ENCODE assay signal across 8 cellular contexts in genomic region chr2:39118786-39119499, GRCh38. TPM values are rescaled to one million over a fixed set of nuclear protein-coding genes. Genes with fewer than 3 reads are reported as not detected.
DNase-seq lines count a peak whose midpoint lies in the region; ATAC-seq, FAIRE-seq and TF ChIP-seq lines count a peak whose summit lies in the region.

No MANE protein-coding gene starts in this region.

- H3K36me3 Mint-ChIP-seq in activated naive CD8-positive, alpha-beta T cell, result peaks cover 17% of the 10 kb centered on the region
- peaks cover 12% of the 10 kb centered on the region for H3K36me3 Mint-ChIP-seq in type B pancreatic cell

- no peak for FAIRE-seq in HepG2 (lab: Jason Lieb, UNC)

- peaks cover 65% of the 10 kb centered on the region for H3K4me1 Mint-ChIP-seq in activated naive CD8-positive, alpha-beta T cell (ENCODE audit: low read depth)
- H3K4me1 Mint-ChIP-seq in type B pancreatic cell (ENCODE audit: unreplicated experiment), result peaks cover 38% of the 10 kb centered on the region

- H2AFZ ChIP-seq in HepG2 (ENCODE audit: low read length), result no peak overlapping the region

- peak overlapping the region; percentile 79 for H3K4me3 ChIP-seq in A673 (ENCODE audit: low read depth, low read length, poor library complexity, severe bottlenecking)
- H3K4me3 ChIP-seq in H7 (ENCODE audit: insufficient read depth, low read depth, low read length), result peak overlapping the region; percentile 76
- peak overlapping the region; percentile 69 to 87 (median 80) for H3K4me3 ChIP-seq in HepG2 (replicated peaks in 1 of 3; ENCODE audit: insufficient read depth in 1 of 3, low read depth in 2 of 3, low read length in 3 of 3)

- peaks cover 13% of the 10 kb centered on the region for H3K36me3 ChIP-seq in A673 (ENCODE audit: insufficient read depth, low read length, poor library complexity, severe bottlenecking)
- no peaks in the 10 kb centered on the region; the same call in 1 of the 2 replicates for H3K36me3 ChIP-seq in H7 (replicated peaks; ENCODE audit: control insufficient read depth, insufficient read depth, low read length)
- H3K36me3 ChIP-seq in HepG2 (replicated peaks in 1 of 2; ENCODE audit: control insufficient read depth in 1 of 2, insufficient read depth in 2 of 2, low read length in 2 of 2), result peaks cover 3 to 21% of the 10 kb centered on the region in 2 experiments

- peak overlapping the region; percentile 82 for H3K9ac ChIP-seq in HepG2 (ENCODE audit: insufficient read depth, low read depth, low read length)

- no peak for TF ChIP-seq POLR2A in HepG2 (IDR thresholded peaks at IDR 0.05; ENCODE audit: insufficient read depth in 1 of 2, low read depth in 2 of 2, low read length in 2 of 2)

- peak overlapping the region; percentile 97 for H3K4me3 Mint-ChIP-seq in activated naive CD8-positive, alpha-beta T cell
- peak overlapping the region; percentile 92 for H3K4me3 Mint-ChIP-seq in type B pancreatic cell

- H4K20me1 ChIP-seq in HepG2 (ENCODE audit: insufficient read depth, low read length), result peaks cover 50% of the 10 kb centered on the region

- DNase-seq in A673 (ENCODE audit: low spot score) (peak; percentile 32), H7 (no peak), HepG2 (ENCODE audit: low spot score) (no peak), type B pancreatic cell (ENCODE audit: extremely low spot score, unreplicated experiment) (no peak), inferior parietal cortex (ENCODE audit: extremely low spot score) (no peak), NCI-H146 (lab: John Stamatoyannopoulos, UW) (no peak)

- H3K27me3 ChIP-seq in A673 (replicated peaks; ENCODE audit: insufficient read depth, low read depth, low read length, poor library complexity) (no peaks in the 10 kb centered on the region), H7 (ENCODE audit: control insufficient read depth, insufficient read depth, low read length) (no peaks in the 10 kb centered on the region), HepG2 (ENCODE audit: control insufficient read depth in 1 of 2, insufficient read depth in 2 of 2, low read length in 2 of 2) (no peaks in the 10 kb centered on the region; a peak in 1 of 5 replicates)

- H3K9me3 ChIP-seq in A673 (ENCODE audit: low read depth, low read length, poor library complexity, severe bottlenecking) (no peaks in the 10 kb centered on the region), HepG2 (ENCODE audit: low read length) (no peaks in the 10 kb centered on the region)

- no peak for TF ChIP-seq RAD21 in HepG2 (CRISPR knock-in tag; IDR thresholded peaks at IDR 0.05)

- TF ChIP-seq EP300 in HepG2 (IDR thresholded peaks at IDR 0.05; ENCODE audit: low read depth in 2 of 2, low read length in 2 of 2) (no peak), HepG2 (CRISPR knock-in tag; IDR thresholded peaks at IDR 0.05; ENCODE audit: borderline replicate concordance) (no peak)

- H3K9me3 Mint-ChIP-seq in activated naive CD8-positive, alpha-beta T cell (ENCODE audit: low read depth), result peaks cover 6% of the 10 kb centered on the region
- peaks cover 5% of the 10 kb centered on the region for H3K9me3 Mint-ChIP-seq in type B pancreatic cell

- in situ Hi-C loops in HepG2 (cut with HindIII; ENCODE audit: extremely low pct_ligation_motif_present, low pct_unique_long_range_greater_than_20kb), result loop anchor here (5.0 to 10.0 kb wide), 2 partner anchors 54 to 108 kb away; no protein-coding TSS in a partner anchor

- CTCF ChIA-PET in A673 (lab: Charles Lee) (interaction anchor here (1.0 kb wide), 1 partner anchor 171 kb away, joined by 3 read pairs; no protein-coding TSS in a partner anchor), HepG2 (lab: Yijun Ruan, JAX; ENCODE audit: low intra/inter-chr PET ratio, low total read pairs) (interaction anchor here (7.2 kb wide), 1 partner anchor 110 kb away, joined by 53 read pairs; no protein-coding TSS in a partner anchor)

- POLR2A ChIA-PET in A673 (lab: Charles Lee; ENCODE audit: low non-redundant PET) (no interaction called here), HepG2 (lab: Yijun Ruan, JAX) (interaction anchor here (2.4 to 4.1 kb wide), 4 partner anchors 10 to 110 kb away, joined by 19 to 71 read pairs (median 30); no protein-coding TSS in a partner anchor)

- TF ChIP-seq CTCF in A673 (conservative IDR thresholded peaks at IDR 0.05; ENCODE audit: low read depth, low read length) (no peak), HepG2 (CRISPR knock-in tag; IDR thresholded peaks at IDR 0.05) (no peak), type B pancreatic cell (conservative IDR thresholded peaks at IDR 0.05) (no peak)

- TSS peak; percentile 54 for BruUV-seq in A673 (replicated peaks; lab: Mats Ljungman, UMichigan)
- BruUV-seq in HepG2 (replicated peaks; lab: Mats Ljungman, UMichigan), result TSS peak; percentile 53

- peak overlapping the region; percentile 76 for H3K27ac ChIP-seq in A673 (ENCODE audit: low read depth, low read length, poor library complexity, severe bottlenecking)
- peak overlapping the region; percentile 67 for H3K27ac ChIP-seq in HepG2 (ENCODE audit: extremely low read length, insufficient read depth, low read length)

- no peaks in the 10 kb centered on the region for H3K27me3 Mint-ChIP-seq in activated naive CD8-positive, alpha-beta T cell
- no peaks in the 10 kb centered on the region for H3K27me3 Mint-ChIP-seq in type B pancreatic cell

- no peak for ATAC-seq in HepG2
- ATAC-seq in GM21526 (IDR thresholded peaks at IDR 0.05; ENCODE audit: low FRiP score, unreplicated experiment), result no peak

- intact Hi-C loops in A673 (cut with micrococcal nuclease; ENCODE audit: unreplicated experiment) (no loop called here), HepG2 (cut with micrococcal nuclease; ENCODE audit: unreplicated experiment) (loop anchor here (2.0 kb wide), 1 partner anchor 50 kb away; no protein-coding TSS in a partner anchor)

- H3K79me2 ChIP-seq in HepG2 (ENCODE audit: insufficient read depth, low read length), result peaks cover 67% of the 10 kb centered on the region

- peak overlapping the region; percentile 92 for H3K4me2 ChIP-seq in HepG2 (ENCODE audit: low read depth, low read length)

- 7% methylated on average over 6 of the region's 6 CpGs for WGBS in HepG2 (ENCODE audit: low lambda C conversion rate)

- H3K4me1 ChIP-seq in A673 (ENCODE audit: insufficient read depth, low read length, poor library complexity, severe bottlenecking), result peaks cover 11% of the 10 kb centered on the region
- H3K4me1 ChIP-seq in HepG2 (ENCODE audit: insufficient read depth, low read length), result peaks cover 61% of the 10 kb centered on the region

- H3K27ac Mint-ChIP-seq in activated naive CD8-positive, alpha-beta T cell, result peak overlapping the region; percentile 97
- peak overlapping the region; percentile 91 for H3K27ac Mint-ChIP-seq in type B pancreatic cell

TF ChIP-seq in HepG2, 621 proteins besides CTCF, POLR2A, EP300 and RAD21 (continues in another document):
- TF ChIP-seq ZNF605 (CRISPR knock-in tag; IDR thresholded peaks at IDR 0.05) (no peak), RBFOX2 (IDR thresholded peaks at IDR 0.05; ENCODE audit: low read depth, low read length) (no peak), ZFP36L2 (CRISPR knock-in tag; IDR thresholded peaks at IDR 0.05) (no peak), ATF6 (CRISPR knock-in tag; conservative IDR thresholded peaks at IDR 0.05) (no peak), ZNF839 (CRISPR knock-in tag; IDR thresholded peaks at IDR 0.05; ENCODE audit: borderline replicate concordance) (no peak), CEBPG (CRISPR knock-in tag; IDR thresholded peaks at IDR 0.05) (no peak)

RNA-seq across cellular contexts. Expression of gene SOS1, which starts 1.9 kb away (rescaled TPM):
- total RNA-seq in A673 (2021) (37.8 and 42.1 TPM in 2 replicates), HepG2 (2016; rRNA removed; fragmentation: Illumina TruSeq; extraction: Trizol) (20.8 and 26.6 TPM in 2 replicates), type B pancreatic cell (ENCODE audit: low replicate concordance) (54.2 and 63.8 TPM in 2 replicates)
- 8.4 and 22.0 TPM in 2 replicates for total RNA-seq in H7 (2014; rRNA removed; shearing (Covaris generic))
- total RNA-seq in HepG2 (2016; cell fraction: cytosol; rRNA removed; fragmentation: Illumina TruSeq; extraction: Trizol; ENCODE audit: low read depth), result 3.2 and 4.1 TPM in 2 replicates
- 21.0 and 28.9 TPM in 2 replicates for total RNA-seq in HepG2 (2016; cell fraction: insoluble cytoplasmic fraction; rRNA removed; fragmentation: Illumina TruSeq; extraction: Trizol)
- total RNA-seq in HepG2 (2016; cell fraction: membrane; rRNA removed; fragmentation: Illumina TruSeq; extraction: Trizol), result 12.6 and 14.3 TPM in 2 replicates
- total RNA-seq in HepG2 (2016; cell fraction: nucleus; rRNA removed; fragmentation: Illumina TruSeq; extraction: Trizol), result 49.5 and 63.9 TPM in 2 replicates
- polyA plus RNA-seq in HepG2 (2011; rRNA removed), result 39.5 and 60.4 TPM in 2 replicates
- polyA plus RNA-seq in HepG2 (2011; cell fraction: cytosol; rRNA removed), result 23.4 and 41.7 TPM in 2 replicates
- polyA plus RNA-seq in HepG2 (2011; cell fraction: nucleus; rRNA removed), result 69.6 and 75.7 TPM in 2 replicates
- 31.5 and 37.6 TPM in 2 replicates for polyA plus RNA-seq in HepG2 (2012)
- 0.43 and 0.49 TPM in 2 replicates for polyA plus RNA-seq in HepG2 (2016; cell fraction: cytosol; fragmentation: Illumina TruSeq; extraction: Trizol; ENCODE audit: low read depth)
- 21.4 and 27.3 TPM in 2 replicates for polyA plus RNA-seq in HepG2 (2016; cell fraction: insoluble cytoplasmic fraction; fragmentation: Illumina TruSeq; extraction: Trizol; ENCODE audit: low read depth)
- 2.0 and 2.7 TPM in 2 replicates for polyA plus RNA-seq in HepG2 (2016; cell fraction: membrane; fragmentation: Illumina TruSeq; extraction: Trizol; ENCODE audit: low read depth)
- polyA plus RNA-seq in HepG2 (2016; cell fraction: nucleus; fragmentation: Illumina TruSeq; extraction: Trizol; ENCODE audit: insufficient read depth, low read depth), result 56.1 and 68.3 TPM in 2 replicates
- 40.4 and 54.0 TPM in 2 replicates for polyA minus RNA-seq in HepG2 (2011; rRNA and poly(A)+ RNA removed; ENCODE audit: low replicate concordance)
- 39.9 and 41.5 TPM in 2 replicates for polyA minus RNA-seq in HepG2 (2011; cell fraction: cytosol; rRNA and poly(A)+ RNA removed)
- polyA minus RNA-seq in HepG2 (2011; cell fraction: nucleus; rRNA and poly(A)+ RNA removed), result 211 and 214 TPM in 2 replicates
